In genomic region chr5:119949426-119949999, GRCh38 we compare ENCODE assay signal across 1 cellular context.
TF ChIP-seq lines count a peak whose summit lies in the region.

No MANE protein-coding gene starts in this region.

TF ChIP-seq in WTC11, 78 proteins besides CTCF, POLR2A, EP300 and RAD21 (continued from another document):
- 0 out of 2 replicates have a peak, but pooled peaks have one; percentile 28 for TF ChIP-seq ZNF532 (CRISPR knock-in tag; IDR thresholded peaks at IDR 0.05; ENCODE audit: borderline replicate concordance)
- TF ChIP-seq NFYB (CRISPR knock-in tag; conservative IDR thresholded peaks at IDR 0.05; ENCODE audit: low read depth), result no peak
- no peak for TF ChIP-seq ZNF263 (CRISPR knock-in tag; IDR thresholded peaks at IDR 0.05; ENCODE audit: low read depth)
- peak; percentile 97 for TF ChIP-seq ZNF396 (CRISPR knock-in tag; IDR thresholded peaks at IDR 0.05; ENCODE audit: borderline replicate concordance)
- peak; percentile 25; the same call in 1 of the 2 replicates for TF ChIP-seq ZNF423 (CRISPR knock-in tag; IDR thresholded peaks at IDR 0.05)
